In the genomic region with DNA sequence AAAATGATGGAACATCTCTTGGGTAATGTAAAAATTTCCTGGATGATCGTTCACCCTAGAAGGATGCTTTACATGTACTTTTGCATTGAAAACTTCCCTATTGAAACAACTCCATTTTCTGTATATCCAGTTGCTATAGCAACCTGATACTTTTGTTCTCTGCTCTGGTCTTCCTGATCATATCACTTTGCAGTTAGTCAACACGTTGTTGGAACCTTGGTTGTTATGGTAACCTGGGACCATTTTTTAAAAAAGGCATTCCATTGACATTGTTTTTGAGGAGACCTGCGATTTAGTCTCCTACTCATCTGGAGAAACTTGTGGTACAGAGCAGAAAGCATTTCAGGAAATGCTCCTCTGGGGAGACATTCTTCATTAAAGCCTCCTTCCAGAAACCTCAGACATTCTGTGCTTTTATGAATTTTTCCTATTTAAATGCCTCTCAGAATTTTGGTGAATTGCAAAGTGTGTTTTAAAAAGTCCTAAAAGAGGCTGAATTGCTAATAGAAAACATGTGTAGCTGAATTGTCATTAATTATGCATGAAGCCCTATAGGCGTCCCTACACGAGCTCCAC, we compare ENCODE assay signal across 11 cellular contexts.
A peak's percentile ranks its signal among the peaks of the same experiment; 100 is the strongest.
DNase-seq lines count a peak whose midpoint lies in the region; ATAC-seq and TF ChIP-seq lines count a peak whose summit lies in the region.
"Had no signal": no experiment of that assay in that cellular context is flagged by ENCODE, and none has a peak within 500 bp of the region (broad histone marks: within the 10 kb centered on the region; RNA-seq: fewer than 3 reads in every experiment).

No MANE protein-coding gene starts in this region.

- H3K9me3 ChIP-seq in H9 (ENCODE audit: control insufficient read depth, low read depth, low read length) (no peaks in the 10 kb centered on the region), iPS-18a (ENCODE audit: control insufficient read depth, low read depth, low read length) (no peaks in the 10 kb centered on the region), neuronal stem cell (replicated peaks in 1 of 2; ENCODE audit: control insufficient read depth in 2 of 2, insufficient read depth in 1 of 2, low read depth in 1 of 2, low read length in 2 of 2) (no peaks in the 10 kb centered on the region), adrenal gland (replicated peaks in 1 of 3) (no peaks in the 10 kb centered on the region)
- H3K9me3 ChIP-seq: HAP-1 had no signal

- H3K4me3 ChIP-seq in iPS-18a (ENCODE audit: low read length) (peak overlapping the region; percentile 2), neuronal stem cell (ENCODE audit: low read length in 2 of 2) (no peak overlapping the region), adrenal gland (no peak overlapping the region)
- H3K4me3 ChIP-seq: HAP-1 had no signal

- no peak overlapping the region for H2BK12ac ChIP-seq in H9 (ENCODE audit: insufficient read length, low read depth, low read length)
- no peak overlapping the region for H2BK12ac ChIP-seq in neuronal stem cell (ENCODE audit: low read length)

- H3K27me3 Mint-ChIP-seq in H9 (ENCODE audit: low read depth) (no peaks in the 10 kb centered on the region; the same call in 1 of the 2 replicates), WTC11 (ENCODE audit: low read depth) (no peaks in the 10 kb centered on the region; the same call in 1 of the 2 replicates)

- H3K23ac ChIP-seq in H9 (ENCODE audit: insufficient read length, low read depth, low read length) = no peak overlapping the region
- H3K23ac ChIP-seq in neuronal stem cell (ENCODE audit: low read depth, low read length, poor library complexity) = no peak overlapping the region

- no peak for TF ChIP-seq POLR2A in adrenal gland (IDR thresholded peaks at IDR 0.05)

- H3K4me2 ChIP-seq in H9 (ENCODE audit: insufficient read depth, insufficient read length, low read length) (no peak overlapping the region), neuronal stem cell (ENCODE audit: insufficient read depth, low read length, poor library complexity, severe bottlenecking) (no peak overlapping the region)

- CTCF ChIA-PET in WTC11 (lab: Charles Lee) = no interaction called here

- H3K27me3 ChIP-seq in H9 (ENCODE audit: insufficient read depth, low read length) (no peaks in the 10 kb centered on the region), iPS-18a (ENCODE audit: control insufficient read depth, insufficient read depth, low read length) (no peaks in the 10 kb centered on the region), neuronal stem cell (ENCODE audit: control insufficient read depth in 3 of 3, insufficient read depth in 3 of 3, low read depth in 1 of 3, low read length in 3 of 3) (no peaks in the 10 kb centered on the region), adrenal gland (peaks cover 3% of the 10 kb centered on the region)

- H3K4me1 ChIP-seq in H9 (ENCODE audit: insufficient read depth, low read length) (peaks cover 4% of the 10 kb centered on the region; the same call in 1 of the 2 replicates), iPS-18a (ENCODE audit: control insufficient read depth, low read depth, low read length) (peaks cover 14% of the 10 kb centered on the region), neuronal stem cell (ENCODE audit: control insufficient read depth in 2 of 2, insufficient read depth in 1 of 2, low read depth in 1 of 2, low read length in 2 of 2) (peaks cover 3 to 13% of the 10 kb centered on the region in 2 donors), adrenal gland (replicated peaks in 1 of 2) (no peaks in the 10 kb centered on the region)
- H3K4me1 ChIP-seq: HAP-1 had no signal

- H3K4ac ChIP-seq in H9 (ENCODE audit: low read depth, low read length) = no peak overlapping the region; the same call in 1 of the 2 replicates
- H3K4ac ChIP-seq in neuronal stem cell (ENCODE audit: low read length) = no peak overlapping the region

- H2BK120ac ChIP-seq in H9 (ENCODE audit: low read depth, low read length, poor library complexity, severe bottlenecking) (peak overlapping the region; percentile 14), neuronal stem cell (ENCODE audit: low read depth, low read length) (no peak overlapping the region)

- H4K5ac ChIP-seq in H9 (ENCODE audit: insufficient read length, low read depth, low read length) = no peak overlapping the region

- no peak overlapping the region for H2BK20ac ChIP-seq in H9 (ENCODE audit: low read depth, low read length, poor library complexity, severe bottlenecking)

- H2AFZ ChIP-seq in H9 (ENCODE audit: low read length) (no peak overlapping the region), neuronal stem cell (ENCODE audit: low read length) (no peak overlapping the region)

- WGBS in H9 (ENCODE audit: extremely low coverage, insufficient read length, low lambda C conversion rate) = no CpG with 5 or more reads among the region's 5 CpGs
- no CpG with 5 or more reads among the region's 5 CpGs for WGBS in neuronal stem cell (ENCODE audit: extremely low coverage in 2 of 2, insufficient read length in 2 of 2, insufficient replicate concordance in 1 of 2), 2 donors
- 19 to 28% (median 24%) methylated on average over 5 of the region's 5 CpGs for WGBS in adrenal gland, 4 donors

- no peak for TF ChIP-seq CTCF in H9 (conservative IDR thresholded peaks at IDR 0.05)
- TF ChIP-seq CTCF in WTC11 (IDR thresholded peaks at IDR 0.05) = no peak
- TF ChIP-seq CTCF in adrenal gland (IDR thresholded peaks at IDR 0.05) = no peak

- H3K18ac ChIP-seq in H9 (ENCODE audit: insufficient read length, low read depth, low read length) (peak overlapping the region; percentile 92), neuronal stem cell (ENCODE audit: low read length) (no peak overlapping the region)

- POLR2A ChIA-PET in WTC11 (lab: Charles Lee) = interaction anchor here (1.0 kb wide), 1 partner anchor 63 kb away, joined by 3 read pairs; no protein-coding TSS in a partner anchor

- H3K36me3 ChIP-seq in iPS-18a (ENCODE audit: control insufficient read depth, low read depth, low read length) (no peaks in the 10 kb centered on the region), neuronal stem cell (replicated peaks in 1 of 2; ENCODE audit: control insufficient read depth in 2 of 2, insufficient read depth in 2 of 2, low read length in 2 of 2) (no peaks in the 10 kb centered on the region), adrenal gland (replicated peaks in 1 of 2) (no peaks in the 10 kb centered on the region)
- H3K36me3 ChIP-seq: HAP-1 had no signal

- H3K27ac ChIP-seq in H9 (ENCODE audit: insufficient read length, low read depth, low read length) = peak overlapping the region; percentile 60
- H3K27ac ChIP-seq in iPS-18a (ENCODE audit: low read length) = peak overlapping the region; percentile 32
- H3K27ac ChIP-seq in neuronal stem cell (replicated peaks; ENCODE audit: low read length) = no peak overlapping the region
- no peak overlapping the region for H3K27ac ChIP-seq in adrenal gland

- H2BK15ac ChIP-seq in H9 (ENCODE audit: low read depth, low read length) (no peak overlapping the region), neuronal stem cell (ENCODE audit: low read length) (no peak overlapping the region)

- H2BK5ac ChIP-seq in H9 (ENCODE audit: insufficient read length, low read length) (no peak overlapping the region), neuronal stem cell (ENCODE audit: low read length) (no peak overlapping the region)

- no peaks in the 10 kb centered on the region for H3K79me2 ChIP-seq in H9 (ENCODE audit: insufficient read depth, low read length)

- no peaks in the 10 kb centered on the region; a peak in 1 of 5 replicates for H3K9me3 Mint-ChIP-seq in H9
- H3K9me3 Mint-ChIP-seq in WTC11 = peaks cover 4% of the 10 kb centered on the region; the same call in 1 of the 2 replicates

- no peaks in the 10 kb centered on the region for H3K23me2 ChIP-seq in H9 (ENCODE audit: insufficient read length, low read depth, low read length, poor library complexity, severe bottlenecking)

- H4K91ac ChIP-seq in H9 (ENCODE audit: insufficient read length, low read depth, low read length) (no peak overlapping the region), neuronal stem cell (ENCODE audit: low read depth, low read length, poor library complexity) (no peak overlapping the region)

- H4K8ac ChIP-seq in H9 (replicated peaks; ENCODE audit: insufficient read length, low read depth, low read length) = no peak overlapping the region
- no peak overlapping the region for H4K8ac ChIP-seq in neuronal stem cell (ENCODE audit: low read depth, low read length)

- peak overlapping the region in 2 of 3 experiments; percentile 70 to 89; a peak in 3 of 7 replicates for H3K27ac Mint-ChIP-seq in H9
- peak overlapping the region; percentile 86 for H3K27ac Mint-ChIP-seq in WTC11

- peak overlapping the region; percentile 96 for H3T11ph ChIP-seq in H9 (ENCODE audit: low read length)

- H4K20me1 ChIP-seq in H9 (ENCODE audit: control insufficient read depth, insufficient read depth, insufficient read length) = no peaks in the 10 kb centered on the region

- H3K14ac ChIP-seq in H9 (ENCODE audit: insufficient read depth, low read length) (peak overlapping the region; percentile 70; the same call in 1 of the 2 replicates), neuronal stem cell (ENCODE audit: low read length) (no peak overlapping the region)

- 0 out of 7 replicates have a peak, but pooled peaks cover 0 to 4% (median 0%) of the 10 kb centered on the region in 3 experiments for H3K36me3 Mint-ChIP-seq in H9 (ENCODE audit: insufficient read depth in 1 of 3, low read depth in 3 of 3)
- H3K36me3 Mint-ChIP-seq in WTC11 = peaks cover 4% of the 10 kb centered on the region

- no peak overlapping the region for H3K56ac ChIP-seq in H9 (ENCODE audit: insufficient read length, low read depth, low read length)

- H3K4me3 Mint-ChIP-seq in H9 (no peak overlapping the region; a peak in 1 of 5 replicates), WTC11 (peak overlapping the region; percentile 12; the same call in 1 of the 2 replicates)

- H3K79me1 ChIP-seq in H9 (ENCODE audit: insufficient read depth, low read depth, low read length, poor library complexity, severe bottlenecking) (no peaks in the 10 kb centered on the region), neuronal stem cell (ENCODE audit: low read depth, low read length) (no peaks in the 10 kb centered on the region)

- intact Hi-C loops in adrenal gland (cut with DNase I) = no loop called here

- DNase-seq in H9 (no peak), WTC11 (ENCODE audit: low spot score) (no peak), neuronal stem cell (ENCODE audit: low spot score) (peak; percentile 37), adrenal gland (no peak), SK-N-DZ (ENCODE audit: low spot score) (no peak), GDM1 (lab: John Stamatoyannopoulos, UW) (no peak)
- DNase-seq: KBM-7, NCI-H446 treated with DMSO at 0.1 percent for 48 hours, SHP77 had no signal

- no peak; the same call in 1 of the 2 replicates for ATAC-seq in WTC11

- H2AK5ac ChIP-seq in H9 (ENCODE audit: insufficient read length, low read length) (no peak overlapping the region), neuronal stem cell (ENCODE audit: low read depth, low read length) (no peak overlapping the region)

- peaks cover 22 to 23% of the 10 kb centered on the region in 2 experiments for H3K4me1 Mint-ChIP-seq in H9
- peaks cover 28% of the 10 kb centered on the region for H3K4me1 Mint-ChIP-seq in WTC11

- H3K9ac ChIP-seq in H9 (ENCODE audit: extremely low read depth, insufficient read length, low read length) = no peak overlapping the region
- peak overlapping the region; percentile 3 for H3K9ac ChIP-seq in iPS-18a (ENCODE audit: low read length)
- H3K9ac ChIP-seq in neuronal stem cell (ENCODE audit: low read depth, low read length, poor library complexity) = no peak overlapping the region

TF ChIP-seq in WTC11, 78 proteins besides CTCF, POLR2A, EP300 and RAD21 (continues in another document):
- no peak for TF ChIP-seq ZNF263 (CRISPR knock-in tag; IDR thresholded peaks at IDR 0.05; ENCODE audit: low read depth)

Comparison
In these comparisons a context has a peak if more than half of its experiments do, and no peak if none do; other contexts are left out.
1. H3K27ac ChIP-seq: peak in H9 (single experiment) and iPS-18a (single experiment); none in neuronal stem cell (single experiment) and adrenal gland (0 of 5).